In the genomic region with DNA sequence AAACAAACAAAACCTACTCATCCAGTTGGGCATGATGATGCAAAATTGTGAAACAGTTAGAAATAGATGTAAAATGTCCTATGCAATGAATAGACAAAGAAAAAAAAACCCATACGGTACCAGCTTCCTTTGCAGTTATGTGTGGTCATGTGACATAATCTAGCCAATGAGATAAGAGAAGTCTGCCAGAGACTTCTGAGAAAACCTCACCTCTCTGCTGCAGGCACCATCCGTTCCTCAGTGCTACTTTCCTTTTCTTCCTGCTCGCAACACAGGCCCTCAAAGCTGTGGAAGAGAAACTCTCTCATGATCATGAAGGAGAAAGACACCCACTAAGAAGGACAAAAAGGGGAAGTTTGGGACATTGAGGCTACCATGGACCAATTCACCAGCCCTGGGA, we compare ENCODE assay signal across 27 cellular contexts.
A peak's percentile ranks its signal among the peaks of the same experiment; 100 is the strongest.
DNase-seq lines count a peak whose midpoint lies in the region; ATAC-seq and TF ChIP-seq lines count a peak whose summit lies in the region.
"Had no signal": no experiment of that assay in that cellular context is flagged by ENCODE, and none has a peak within 500 bp of the region (broad histone marks: within the 10 kb centered on the region; RNA-seq: fewer than 3 reads in every experiment).

No MANE protein-coding gene starts in this region.

- no peak for TF ChIP-seq CTCF in MM.1S (IDR thresholded peaks at IDR 0.05; ENCODE audit: low read length)

- H3K9me2 ChIP-seq in MM.1S (replicated peaks; ENCODE audit: insufficient read depth, low read length): no peaks in the 10 kb centered on the region

- no peaks in the 10 kb centered on the region for H3K79me2 ChIP-seq in MM.1S (ENCODE audit: low read length)

- H3K4me1 Mint-ChIP-seq in activated T-cell treated with anti-CD3 and anti-CD28 coated beads, Interleukin-2, amount 50 U/mL, for 72 hours (ENCODE audit: low read depth): peaks cover 36% of the 10 kb centered on the region
- peaks cover 62% of the 10 kb centered on the region for H3K4me1 Mint-ChIP-seq in activated CD8-positive, alpha-beta T cell treated with anti-CD3 and anti-CD28 coated beads, Interleukin-2, amount 10 ng/mL, durations not matched to agents 7 days and 5 days (ENCODE audit: low read depth)
- H3K4me1 Mint-ChIP-seq in naive thymus-derived CD8-positive, alpha-beta T cell: peaks cover 20 to 51% (median 29%) of the 10 kb centered on the region in 4 donors
- H3K4me1 Mint-ChIP-seq: nephron progenitor cell had no signal

- no peaks in the 10 kb centered on the region for H3K9me3 ChIP-seq in MM.1S (replicated peaks; ENCODE audit: insufficient read depth, low read length)

- H3K4me1 ChIP-seq in MM.1S (ENCODE audit: low read length): no peaks in the 10 kb centered on the region
- H3K4me1 ChIP-seq: breast epithelium, transverse colon had no signal

- H3K4me2 ChIP-seq in MM.1S (ENCODE audit: low read depth, low read length): peak overlapping the region; percentile 17

- H3K27me3 ChIP-seq in MM.1S (replicated peaks; ENCODE audit: insufficient read depth, low read length): no peaks in the 10 kb centered on the region
- H3K27me3 ChIP-seq: ovary, transverse colon had no signal

- H3K27me3 Mint-ChIP-seq in activated T-cell treated with anti-CD3 and anti-CD28 coated beads, Interleukin-2, amount 50 U/mL, for 72 hours (ENCODE audit: low read depth): peaks cover 5% of the 10 kb centered on the region
- peaks cover 2% of the 10 kb centered on the region for H3K27me3 Mint-ChIP-seq in activated CD8-positive, alpha-beta T cell treated with anti-CD3 and anti-CD28 coated beads, Interleukin-2, amount 10 ng/mL, durations not matched to agents 7 days and 5 days (ENCODE audit: low read depth)
- no peaks in the 10 kb centered on the region for H3K27me3 Mint-ChIP-seq in naive thymus-derived CD8-positive, alpha-beta T cell

- peaks cover 9 to 18% of the 10 kb centered on the region in 2 donors for H3K9me3 Mint-ChIP-seq in activated T-cell treated with anti-CD3 and anti-CD28 coated beads, Interleukin-2, amount 50 U/mL, for 72 hours
- H3K9me3 Mint-ChIP-seq in activated CD8-positive, alpha-beta T cell treated with anti-CD3 and anti-CD28 coated beads, Interleukin-2, amount 10 ng/mL, durations not matched to agents 7 days and 5 days (ENCODE audit: insufficient read depth): peaks cover 7% of the 10 kb centered on the region
- peaks cover 0 to 19% (median 10%) of the 10 kb centered on the region in 9 donors for H3K9me3 Mint-ChIP-seq in naive thymus-derived CD8-positive, alpha-beta T cell

- no peaks in the 10 kb centered on the region for H4K20me1 ChIP-seq in MM.1S (ENCODE audit: insufficient read depth, low read length)

- H3F3A ChIP-seq in MM.1S (ENCODE audit: insufficient read depth, low read length): no peaks in the 10 kb centered on the region

- DNase-seq in activated T-cell treated with anti-CD3 and anti-CD28 coated beads, Interleukin-2, amount 50 U/mL, for 72 hours: no peak
- DNase-seq in activated T-cell treated with anti-CD3 and anti-CD28 coated beads, Interleukin-2, amount 50 U/mL, for 1 hour: no peak
- DNase-seq in MM.1S: peak; percentile 57
- DNase-seq in activated CD8-positive, alpha-beta T cell treated with anti-CD3 and anti-CD28 coated beads, Interleukin-2, amount 10 ng/mL, durations not matched to agents 7 days and 5 days: peak; percentile 69
- peak in 4 of 10 donors; percentile 28 to 72 (median 49) for DNase-seq in naive thymus-derived CD8-positive, alpha-beta T cell
- no peak for DNase-seq in mucosa of gallbladder (ENCODE audit: low spot score)
- DNase-seq: activated gamma-delta T cell treated with Interleukin-2 at 50 U/mL for 16 hours; amygdala; DMS79 treated with DMSO at 0.1 percent for 48 hours; effector CD8-positive, alpha-beta T cell; erythroblast; GF-D8; H9; NCI-H1417; NCI-H2081 treated with DMSO at 0.1 percent for 48 hours; NCI-H345; NCI-H774; nephron progenitor cell; ovary; transverse colon had no signal

- peaks cover 21 to 25% of the 10 kb centered on the region in 2 donors for H3K36me3 Mint-ChIP-seq in activated T-cell treated with anti-CD3 and anti-CD28 coated beads, Interleukin-2, amount 50 U/mL, for 72 hours (ENCODE audit: insufficient read depth in 2 of 2)
- peaks cover 38% of the 10 kb centered on the region for H3K36me3 Mint-ChIP-seq in activated CD8-positive, alpha-beta T cell treated with anti-CD3 and anti-CD28 coated beads, Interleukin-2, amount 10 ng/mL, durations not matched to agents 7 days and 5 days (ENCODE audit: low read depth)
- peaks cover 0 to 17% (median 7%) of the 10 kb centered on the region in 3 donors for H3K36me3 Mint-ChIP-seq in naive thymus-derived CD8-positive, alpha-beta T cell

- POLR2A ChIA-PET in activated CD8-positive, alpha-beta T cell treated with anti-CD3 and anti-CD28 coated beads, Interleukin-2, amount 10 ng/mL, durations not matched to agents 7 days and 5 days (lab: Charles Lee): interaction anchor here (0.8 to 2.0 kb wide), 4 partner anchors 14 to 164 kb away, joined by 3 to 6 read pairs (median 4); no protein-coding TSS in a partner anchor
- POLR2A ChIA-PET in naive thymus-derived CD8-positive, alpha-beta T cell (lab: Charles Lee): interaction anchor here (1.2 to 7.7 kb wide), 2 partner anchors 12 to 28 kb away, joined by 3 to 43 read pairs; no protein-coding TSS in a partner anchor

- H2AFZ ChIP-seq in MM.1S (ENCODE audit: low read length): peak overlapping the region; percentile 43; the same call in 1 of the 2 replicates

- peak; percentile 43 to 60 for ATAC-seq in activated T-cell treated with anti-CD3 and anti-CD28 coated beads, Interleukin-2, amount 50 U/mL, for 72 hours (replicated peaks in 1 of 2)
- ATAC-seq in activated CD8-positive, alpha-beta T cell treated with anti-CD3 and anti-CD28 coated beads, Interleukin-2, amount 10 ng/mL, durations not matched to agents 7 days and 5 days: peak; percentile 69
- peak; percentile 77 to 85 for ATAC-seq in naive thymus-derived CD8-positive, alpha-beta T cell
- no peak for ATAC-seq in GM18868 (IDR thresholded peaks at IDR 0.05; ENCODE audit: unreplicated experiment)
- ATAC-seq in HG02623 (IDR thresholded peaks at IDR 0.05; ENCODE audit: unreplicated experiment): no peak
- ATAC-seq: activated CD4-positive, CD25-positive, alpha-beta regulatory T cell treated with anti-CD3 and anti-CD28 coated beads, Interleukin-2, amount 50 U/mL, for 24 hours had no signal

- no peak overlapping the region for H3K27ac ChIP-seq in MM.1S (ENCODE audit: low read length)
- H3K27ac ChIP-seq: breast epithelium, ovary, transverse colon had no signal

- H3K4me3 ChIP-seq in MM.1S (ENCODE audit: low read length): peak overlapping the region; percentile 21; the same call in 1 of the 2 replicates
- H3K4me3 ChIP-seq: breast epithelium, ovary, skin epidermis, transverse colon had no signal

- H3K27ac Mint-ChIP-seq in activated T-cell treated with anti-CD3 and anti-CD28 coated beads, Interleukin-2, amount 50 U/mL, for 72 hours: peak overlapping the region; percentile 3
- H3K27ac Mint-ChIP-seq in activated CD8-positive, alpha-beta T cell treated with anti-CD3 and anti-CD28 coated beads, Interleukin-2, amount 10 ng/mL, durations not matched to agents 7 days and 5 days: peak overlapping the region; percentile 73
- peak overlapping the region in 8 of 10 donors; percentile 24 to 86 (median 75) for H3K27ac Mint-ChIP-seq in naive thymus-derived CD8-positive, alpha-beta T cell
- H3K27ac Mint-ChIP-seq: B cell, H9, mesothelial cell of epicardium, nephron progenitor cell had no signal

- peak overlapping the region; percentile 2 to 3 for H3K4me3 Mint-ChIP-seq in activated T-cell treated with anti-CD3 and anti-CD28 coated beads, Interleukin-2, amount 50 U/mL, for 72 hours
- peak overlapping the region; percentile 28 for H3K4me3 Mint-ChIP-seq in activated CD8-positive, alpha-beta T cell treated with anti-CD3 and anti-CD28 coated beads, Interleukin-2, amount 10 ng/mL, durations not matched to agents 7 days and 5 days
- peak overlapping the region in 7 of 10 donors; percentile 27 to 76 (median 71) for H3K4me3 Mint-ChIP-seq in naive thymus-derived CD8-positive, alpha-beta T cell
- H3K4me3 Mint-ChIP-seq: B cell, H9, mesothelial cell of epicardium, nephron progenitor cell had no signal

- H3K9ac ChIP-seq in MM.1S (ENCODE audit: low read length): no peak overlapping the region

- H3K36me3 ChIP-seq in MM.1S (replicated peaks; ENCODE audit: insufficient read depth, low read length): no peaks in the 10 kb centered on the region
- H3K36me3 ChIP-seq: breast epithelium, ovary, transverse colon had no signal

- CTCF ChIA-PET in activated CD8-positive, alpha-beta T cell treated with anti-CD3 and anti-CD28 coated beads, Interleukin-2, amount 10 ng/mL, durations not matched to agents 7 days and 5 days (lab: Charles Lee): interaction anchor here (1.1 to 6.8 kb wide), 4 partner anchors 17 to 55 kb away, joined by 3 to 66 read pairs (median 26); no protein-coding TSS in a partner anchor

Comparison
In these comparisons a context has a peak if more than half of its experiments do, and no peak if none do; other contexts are left out.
1. ATAC-seq: peak in activated T-cell treated with anti-CD3 and anti-CD28 coated beads, Interleukin-2, amount 50 U/mL, for 72 hours (2 of 2), activated CD8-positive, alpha-beta T cell treated with anti-CD3 and anti-CD28 coated beads, Interleukin-2, amount 10 ng/mL, durations not matched to agents 7 days and 5 days (single experiment) and naive thymus-derived CD8-positive, alpha-beta T cell (2 of 2); none in GM18868 (single experiment) and HG02623 (single experiment).
2. DNase-seq: peak in MM.1S (single experiment) and activated CD8-positive, alpha-beta T cell treated with anti-CD3 and anti-CD28 coated beads, Interleukin-2, amount 10 ng/mL, durations not matched to agents 7 days and 5 days (single experiment); none in activated T-cell treated with anti-CD3 and anti-CD28 coated beads, Interleukin-2, amount 50 U/mL, for 72 hours (0 of 2), activated T-cell treated with anti-CD3 and anti-CD28 coated beads, Interleukin-2, amount 50 U/mL, for 1 hour (single experiment) and mucosa of gallbladder (single experiment).
3. H3K27ac Mint-ChIP-seq: peak in every context shown above with its lines; median percentile 75 in naive thymus-derived CD8-positive, alpha-beta T cell; 73 in activated CD8-positive, alpha-beta T cell treated with anti-CD3 and anti-CD28 coated beads, Interleukin-2, amount 10 ng/mL, durations not matched to agents 7 days and 5 days; 3 in activated T-cell treated with anti-CD3 and anti-CD28 coated beads, Interleukin-2, amount 50 U/mL, for 72 hours.
4. H3K4me3 Mint-ChIP-seq: peak in every context shown above with its lines; median percentile 71 in naive thymus-derived CD8-positive, alpha-beta T cell; 28 in activated CD8-positive, alpha-beta T cell treated with anti-CD3 and anti-CD28 coated beads, Interleukin-2, amount 10 ng/mL, durations not matched to agents 7 days and 5 days; 2 in activated T-cell treated with anti-CD3 and anti-CD28 coated beads, Interleukin-2, amount 50 U/mL, for 72 hours.